In the genomic region with DNA sequence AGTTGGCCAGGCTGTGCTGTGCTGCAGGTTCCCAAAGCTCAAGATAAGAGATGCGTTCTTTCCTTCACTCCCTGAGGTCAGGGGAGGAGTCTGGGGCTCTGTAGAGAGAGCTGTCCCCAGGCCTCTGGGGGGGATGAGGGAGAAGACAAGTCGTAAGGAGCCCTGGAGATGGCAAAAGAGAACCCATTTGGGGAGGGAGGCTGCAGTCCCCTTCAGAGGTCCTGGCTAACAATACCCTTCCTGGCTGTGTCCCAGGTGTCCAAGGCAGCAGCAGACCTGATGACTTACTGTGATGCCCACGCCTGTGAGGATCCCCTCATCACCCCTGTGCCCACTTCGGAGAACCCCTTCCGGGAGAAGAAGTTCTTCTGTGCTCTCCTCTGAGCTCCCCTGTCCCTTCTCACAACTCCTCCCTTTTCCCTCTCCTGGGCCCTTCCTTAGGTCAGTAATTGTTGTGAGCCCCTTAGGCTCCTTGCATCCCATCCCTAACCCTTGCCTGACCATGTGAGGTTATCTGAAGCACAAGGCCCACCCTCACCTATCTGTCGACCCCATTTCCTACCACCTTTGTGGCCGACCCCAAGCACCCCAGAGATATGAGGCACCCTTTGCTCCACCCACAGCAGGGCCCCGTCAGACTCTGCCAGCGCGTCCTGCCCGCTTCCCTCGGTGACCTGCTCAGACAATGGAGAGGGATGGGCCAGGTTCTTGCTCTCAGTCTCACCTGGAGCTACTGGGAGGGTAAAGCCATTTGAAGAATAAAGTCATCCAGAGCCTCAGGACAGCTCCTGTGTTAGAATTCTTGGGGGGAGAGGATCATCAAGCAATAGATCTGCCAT, we compare ENCODE assay signal across 8 cellular contexts. TPM values are rescaled to one million over a fixed set of nuclear protein-coding genes. Genes with fewer than 3 reads are reported as not detected.
DNase-seq lines count a peak whose midpoint lies in the region; ATAC-seq and TF ChIP-seq lines count a peak whose summit lies in the region.

No MANE protein-coding gene starts in this region.

- H3K27ac ChIP-seq in C4-2B = peak overlapping the region; percentile 75
- peak overlapping the region; percentile 65 to 95 (median 94) for H3K27ac ChIP-seq in gastroesophageal sphincter
- peak overlapping the region; percentile 94 to 97 (median 96) for H3K27ac ChIP-seq in gastrocnemius medialis

- no peak for TF ChIP-seq EP300 in gastroesophageal sphincter (IDR thresholded peaks at IDR 0.05)

- 21 to 44% methylated on average over 4 to 12 of the region's 12 CpGs for WGBS in gastroesophageal sphincter (ENCODE audit: low coverage in 1 of 2), 2 donors

- H3K36me3 ChIP-seq in gastroesophageal sphincter (peaks cover 0 to 35% of the 10 kb centered on the region in 2 donors), gastrocnemius medialis (peaks cover 0 to 18% of the 10 kb centered on the region in 2 donors)

- no peak for TF ChIP-seq POLR2A in gastroesophageal sphincter (IDR thresholded peaks at IDR 0.05)
- no peak for TF ChIP-seq POLR2A in gastrocnemius medialis (IDR thresholded peaks at IDR 0.05)

- in situ Hi-C loops in gastrocnemius medialis (cut with MboI; ENCODE audit: low sequenced_read_pairs in 4 of 4) = loop anchor here in 1 of 4 donors (25.0 kb wide), 1 partner anchor 96 kb away; a partner anchor contains a TSS

- intact Hi-C loops in gastrocnemius medialis (cut with DNase I; ENCODE audit: low total_unique reads) = loop anchor here (1.0 to 5.0 kb wide), 3 partner anchors 19 to 134 kb away; a partner anchor contains a TSS

- H3K4me1 ChIP-seq in gastroesophageal sphincter (peaks cover 0 to 61% (median 29%) of the 10 kb centered on the region in 3 donors), gastrocnemius medialis (peaks cover 34 to 46% of the 10 kb centered on the region in 2 donors)

- DNase-seq in NCI-H1105 (lab: John Stamatoyannopoulos, UW) = peak; percentile 71
- DNase-seq in activated T-cell treated with anti-CD3 and anti-CD28 coated beads, Interleukin-2, amount 50 U/mL, for 48 hours = peak; percentile 68 to 69
- DNase-seq in gastrocnemius medialis = no peak
- DNase-seq in H4 (ENCODE audit: low spot score) = no peak

- TF ChIP-seq CTCF in C4-2B (conservative IDR thresholded peaks at IDR 0.05) (no peak), gastroesophageal sphincter (IDR thresholded peaks at IDR 0.05) (no peak), gastrocnemius medialis (IDR thresholded peaks at IDR 0.05 in 4 of 5, conservative IDR thresholded peaks at IDR 0.05 in 1 of 5) (no peak)

- ATAC-seq in gastroesophageal sphincter (no peak), gastrocnemius medialis (peak; percentile 1), GM21723 (IDR thresholded peaks at IDR 0.05; ENCODE audit: unreplicated experiment) (no peak), GM19328 (IDR thresholded peaks at IDR 0.05; ENCODE audit: unreplicated experiment) (no peak)

- H3K4me3 ChIP-seq in gastroesophageal sphincter (peak overlapping the region; percentile 44 to 68), gastrocnemius medialis (peak overlapping the region; percentile 68 to 87 (median 78))

- H3K27me3 ChIP-seq in gastroesophageal sphincter (no peaks in the 10 kb centered on the region), gastrocnemius medialis (no peaks in the 10 kb centered on the region)

- no peaks in the 10 kb centered on the region for H3K9me3 ChIP-seq in gastroesophageal sphincter
- no peaks in the 10 kb centered on the region for H3K9me3 ChIP-seq in gastrocnemius medialis

RNA-seq across cellular contexts. Expression of a gene that starts 1.2 kb away (rescaled TPM):
- total RNA-seq in gastroesophageal sphincter (not detected), gastrocnemius medialis (not detected)
- total RNA-seq in H4 (2014; rRNA removed; shearing (Covaris generic)) = 0.41 TPM in 1 of 2 replicates, not detected in the other

RNA-seq across cellular contexts. Expression of a gene that starts 1.4 kb away (rescaled TPM):
- total RNA-seq in gastroesophageal sphincter (10 to 100 TPM; 25.7 to 37.8 (median 29.2) TPM), gastrocnemius medialis (100 to 1,000 TPM in 1 of 4 donors, 10 to 100 TPM in 3; 33.4 to 114 (median 55.6) TPM)
- 128 TPM in 2 replicates for total RNA-seq in H4 (2014; rRNA removed; shearing (Covaris generic))

RNA-seq across cellular contexts. Expression of a gene that starts 18.6 kb away (rescaled TPM):
- total RNA-seq in gastroesophageal sphincter = 10 to 100 TPM; 24.2 to 43.7 (median 31.0) TPM
- 10 to 100 TPM in 3 of 4 donors, 1 to 10 TPM in 1; 4.8 to 14.9 (median 11.8) TPM for total RNA-seq in gastrocnemius medialis
- total RNA-seq in H4 (2014; rRNA removed; shearing (Covaris generic)) = 4.7 and 5.0 TPM in 2 replicates

RNA-seq across cellular contexts. Expression of a gene that starts 19.3 kb away (rescaled TPM):
- total RNA-seq in gastroesophageal sphincter (10 to 100 TPM; 20.1 to 42.1 (median 32.1) TPM), gastrocnemius medialis (1 to 10 TPM; 3.7 to 6.4 (median 5.9) TPM)
- total RNA-seq in H4 (2014; rRNA removed; shearing (Covaris generic)) = 0.14 TPM in 1 of 2 replicates, not detected in the other

RNA-seq across cellular contexts. Expression of a gene that starts 19.6 kb away (rescaled TPM):
- 10 to 100 TPM; 12.5 to 20.5 (median 19.8) TPM for total RNA-seq in gastroesophageal sphincter
- 10 to 100 TPM; 11.5 to 16.3 (median 14.1) TPM for total RNA-seq in gastrocnemius medialis
- total RNA-seq in H4 (2014; rRNA removed; shearing (Covaris generic)) = 35.0 and 46.9 TPM in 2 replicates

Comparison
In these comparisons a context has a peak if more than half of its experiments do, and no peak if none do; other contexts are left out.
1. DNase-seq: peak in NCI-H1105 (single experiment) and activated T-cell treated with anti-CD3 and anti-CD28 coated beads, Interleukin-2, amount 50 U/mL, for 48 hours (2 of 2); none in gastrocnemius medialis (0 of 2) and H4 (single experiment).
2. ATAC-seq: peak in gastrocnemius medialis (2 of 2); none in gastroesophageal sphincter (single experiment), GM21723 (single experiment) and GM19328 (single experiment).
3. Peak in every context shown above with its lines, with median percentiles within 50 percentile points of each other: H3K27ac ChIP-seq.